Comparison of ENCODE assay signal across 20 cellular contexts in genomic region chr3:12142476-12142875, GRCh38. TPM values are rescaled to one million over a fixed set of nuclear protein-coding genes. Genes with fewer than 3 reads are reported as not detected.
"Had no signal": no experiment of that assay in that cellular context is flagged by ENCODE, and none has a peak within 500 bp of the region (broad histone marks: within the 10 kb centered on the region; RNA-seq: fewer than 3 reads in every experiment).

No MANE protein-coding gene starts in this region.

- H3K27me3 ChIP-seq: esophagus squamous epithelium, ovary, spleen had no signal

- ATAC-seq: activated CD4-positive, alpha-beta T cell treated with anti-CD3 and anti-CD28 coated beads for 36 hours; left lobe of liver had no signal

- H3K4me3 ChIP-seq: adrenal gland, esophagus squamous epithelium, lung, ovary, spleen had no signal

- DNase-seq: activated CD4-positive, alpha-beta T cell treated with anti-CD3 and anti-CD28 coated beads for 36 hours; activated CD4-positive, alpha-beta T cell treated with anti-CD3 and anti-CD28 coated beads, Interleukin-2, amount 50 U/mL, for 4 hours; activated CD4-positive, CD25-positive, alpha-beta regulatory T cell; activated effector memory CD4-positive, alpha-beta T cell treated with Interleukin-2 at 50 U/mL for 16 hours; activated naive CD4-positive, alpha-beta T cell treated with anti-CD3 and anti-CD28 coated beads for 36 hours; activated naive CD8-positive, alpha-beta T cell treated with anti-CD3 and anti-CD28 coated beads for 36 hours; adrenal gland; aorta; effector CD4-positive, alpha-beta T cell; esophagus squamous epithelium; foreskin melanocyte; glutamatergic neuron; ovary; spleen; stimulated activated naive CD4-positive, alpha-beta T cell; trophoblast cell had no signal

- H3K9me3 ChIP-seq: adrenal gland, esophagus squamous epithelium, ovary, spleen had no signal

- H3K36me3 ChIP-seq: adrenal gland, esophagus squamous epithelium, ovary, spleen had no signal

- H3K27ac ChIP-seq: ovary, spleen had no signal

RNA-seq across cellular contexts. Expression of gene TIMP4, which starts 16.2 kb away (rescaled TPM):
- total RNA-seq: activated naive CD8-positive, alpha-beta T cell treated with anti-CD3 and anti-CD28 coated beads for 36 hours; progenitor cell of endocrine pancreas; T-helper 1 cell treated with Interleukin-12 subunit alpha and Interleukin-12 subunit beta and Interleukin-4 antibody, amounts not matched to agents 30 ng/mL and 1 ng/mL, for 36 hours had no signal
